In genomic region chr13:28179974-28180373, GRCh38 we compare ENCODE assay signal across 2 cellular contexts.
TF ChIP-seq lines count a peak whose summit lies in the region.

No MANE protein-coding gene starts in this region.

TF ChIP-seq in HepG2, 621 proteins besides CTCF, POLR2A, EP300 and RAD21:
- TF ChIP-seq SOX5 (CRISPR knock-in tag; IDR thresholded peaks at IDR 0.05; ENCODE audit: borderline replicate concordance): no peak
- TF ChIP-seq ATF7 (IDR thresholded peaks at IDR 0.05): peak; percentile 41; the same call in 1 of the 2 replicates
- TF ChIP-seq ATF7 (CRISPR knock-in tag; IDR thresholded peaks at IDR 0.05): no peak

TF ChIP-seq in GM12878, 131 proteins besides CTCF, POLR2A, EP300 and RAD21:
- TF ChIP-seq WRNIP1 (IDR thresholded peaks at IDR 0.05; ENCODE audit: borderline replicate concordance, low read depth, low read length): no peak
- TF ChIP-seq SKIL (IDR thresholded peaks at IDR 0.05; ENCODE audit: low read depth, poor library complexity, severe bottlenecking): no peak
- no peak for TF ChIP-seq YY1 (IDR thresholded peaks at IDR 0.05; ENCODE audit: low read depth, low read length)
- no peak for TF ChIP-seq FOXK2 (IDR thresholded peaks at IDR 0.05)
- TF ChIP-seq ATF7 (IDR thresholded peaks at IDR 0.05; ENCODE audit: low read depth): peak; percentile 21; the same call in 1 of the 2 replicates
- TF ChIP-seq PAX5 (IDR thresholded peaks at IDR 0.05; ENCODE audit: borderline replicate concordance, low read depth, low read length): no peak
- no peak for TF ChIP-seq CBFB (IDR thresholded peaks at IDR 0.05; ENCODE audit: low read depth)
- TF ChIP-seq JUNB (IDR thresholded peaks at IDR 0.05): peak; percentile 10; the same call in 1 of the 2 replicates
- TF ChIP-seq CREM (IDR thresholded peaks at IDR 0.05; ENCODE audit: low read depth): no peak
- TF ChIP-seq MYC (IDR thresholded peaks at IDR 0.05; ENCODE audit: insufficient read depth, insufficient read length, insufficient replicate concordance, low read length, severe bottlenecking): no peak
